In genomic region chr4:2062168-2062807, GRCh38 we compare ENCODE assay signal across 16 cellular contexts. TPM values are rescaled to one million over a fixed set of nuclear protein-coding genes. Genes with fewer than 3 reads are reported as not detected.
"Had no signal": no experiment of that assay in that cellular context is flagged by ENCODE, and none has a peak within 500 bp of the region (broad histone marks: within the 10 kb centered on the region; RNA-seq: fewer than 3 reads in every experiment).

No MANE protein-coding gene starts in this region.

- H3K9me3 ChIP-seq: ascending aorta, sigmoid colon, tibial artery had no signal

- H3K36me3 Mint-ChIP-seq: activated CD8-positive, alpha-beta memory T cell treated with anti-CD3 and anti-CD28 coated beads, Interleukin-2, amount 10 ng/mL, durations not matched to agents 7 days and 5 days; naive thymus-derived CD4-positive, alpha-beta T cell; stimulated activated effector memory CD8-positive, alpha-beta T cell treated with anti-CD3 and anti-CD28 coated beads, Interleukin-12 subunit alpha, Interleukin-12 subunit beta, amount 100 ng/mL, for 72 hours had no signal

- DNase-seq: activated CD4-positive, alpha-beta memory T cell treated with anti-CD3 and anti-CD28 coated beads, Interleukin-2, amount 10 ng/mL, durations not matched to agents 7 days and 5 days; activated CD8-positive, alpha-beta memory T cell treated with anti-CD3 and anti-CD28 coated beads, Interleukin-2, amount 10 ng/mL, durations not matched to agents 7 days and 5 days; activated naive CD4-positive, alpha-beta T cell treated with Interleukin-2 at 50 U/mL for 16 hours; activated naive CD8-positive, alpha-beta T cell treated with anti-CD3 and anti-CD28 coated beads, Interleukin-2, amount 50 U/mL, for 24 hours; left cardiac atrium; mesendoderm; naive thymus-derived CD4-positive, alpha-beta T cell; sigmoid colon; stimulated activated CD4-positive, alpha-beta T cell treated with anti-CD3 and anti-CD28 coated beads, Interleukin-4, amount 100 ng/mL, for 24 hours; SW 1271; tibial artery; WERI-Rb-1 had no signal

- H3K27ac Mint-ChIP-seq: activated CD4-positive, alpha-beta memory T cell treated with anti-CD3 and anti-CD28 coated beads, Interleukin-2, amount 10 ng/mL, durations not matched to agents 7 days and 5 days; activated CD8-positive, alpha-beta memory T cell treated with anti-CD3 and anti-CD28 coated beads, Interleukin-2, amount 10 ng/mL, durations not matched to agents 7 days and 5 days; activated naive CD8-positive, alpha-beta T cell treated with anti-CD3 and anti-CD28 coated beads, Interleukin-2, amount 50 U/mL, for 24 hours; activated T-helper 17 cell treated with anti-CD3 and anti-CD28 coated beads, Interleukin-2, amount 50 U/mL, for 72 hours; naive thymus-derived CD4-positive, alpha-beta T cell; stimulated activated effector memory CD8-positive, alpha-beta T cell treated with anti-CD3 and anti-CD28 coated beads, Interleukin-12 subunit alpha, Interleukin-12 subunit beta, amount 100 ng/mL, for 72 hours had no signal

- H3K9ac ChIP-seq: parathyroid adenoma had no signal

- H3K4me1 Mint-ChIP-seq: activated CD8-positive, alpha-beta memory T cell treated with anti-CD3 and anti-CD28 coated beads, Interleukin-2, amount 10 ng/mL, durations not matched to agents 7 days and 5 days; activated T-helper 17 cell treated with anti-CD3 and anti-CD28 coated beads, Interleukin-2, amount 50 U/mL, for 72 hours; stimulated activated effector memory CD8-positive, alpha-beta T cell treated with anti-CD3 and anti-CD28 coated beads, Interleukin-12 subunit alpha, Interleukin-12 subunit beta, amount 100 ng/mL, for 72 hours had no signal

- H3K36me3 ChIP-seq: ascending aorta, sigmoid colon, tibial artery had no signal

- H3K4me3 Mint-ChIP-seq: activated CD4-positive, alpha-beta memory T cell treated with anti-CD3 and anti-CD28 coated beads, Interleukin-2, amount 10 ng/mL, durations not matched to agents 7 days and 5 days; activated CD8-positive, alpha-beta memory T cell treated with anti-CD3 and anti-CD28 coated beads, Interleukin-2, amount 10 ng/mL, durations not matched to agents 7 days and 5 days; activated naive CD8-positive, alpha-beta T cell treated with anti-CD3 and anti-CD28 coated beads, Interleukin-2, amount 50 U/mL, for 24 hours; activated T-helper 17 cell treated with anti-CD3 and anti-CD28 coated beads, Interleukin-2, amount 50 U/mL, for 72 hours; stimulated activated effector memory CD8-positive, alpha-beta T cell treated with anti-CD3 and anti-CD28 coated beads, Interleukin-12 subunit alpha, Interleukin-12 subunit beta, amount 100 ng/mL, for 72 hours had no signal

- H3K4me1 ChIP-seq: parathyroid adenoma had no signal

- H3K27ac ChIP-seq: ascending aorta, parathyroid adenoma, sigmoid colon, tibial artery, WERI-Rb-1 had no signal

- H3K4me3 ChIP-seq: ascending aorta, sigmoid colon, tibial artery had no signal

- H3K9me3 Mint-ChIP-seq: activated CD4-positive, alpha-beta memory T cell treated with anti-CD3 and anti-CD28 coated beads, Interleukin-2, amount 10 ng/mL, durations not matched to agents 7 days and 5 days; activated naive CD8-positive, alpha-beta T cell treated with anti-CD3 and anti-CD28 coated beads, Interleukin-2, amount 50 U/mL, for 24 hours; activated T-helper 17 cell treated with anti-CD3 and anti-CD28 coated beads, Interleukin-2, amount 50 U/mL, for 72 hours; naive thymus-derived CD4-positive, alpha-beta T cell; stimulated activated effector memory CD8-positive, alpha-beta T cell treated with anti-CD3 and anti-CD28 coated beads, Interleukin-12 subunit alpha, Interleukin-12 subunit beta, amount 100 ng/mL, for 72 hours had no signal

RNA-seq across cellular contexts. Expression of gene NAT8L, which starts 3.2 kb away (rescaled TPM):
- total RNA-seq: ascending aorta had no signal
- polyA plus RNA-seq: naive thymus-derived CD4-positive, alpha-beta T cell had no signal
